In genomic region chr2:161138429-161138828, GRCh38 we compare ENCODE assay signal across 10 cellular contexts. TPM values are rescaled to one million over a fixed set of nuclear protein-coding genes. Genes with fewer than 3 reads are reported as not detected.
A peak's percentile ranks its signal among the peaks of the same experiment; 100 is the strongest.
DNase-seq lines count a peak whose midpoint lies in the region; ATAC-seq, FAIRE-seq and TF ChIP-seq lines count a peak whose summit lies in the region.
"Had no signal": no experiment of that assay in that cellular context is flagged by ENCODE, and none has a peak within 500 bp of the region (broad histone marks: within the 10 kb centered on the region; RNA-seq: fewer than 3 reads in every experiment).

No MANE protein-coding gene starts in this region.

- no peaks in the 10 kb centered on the region for H3K27me3 ChIP-seq in heart right ventricle
- no peaks in the 10 kb centered on the region for H3K27me3 ChIP-seq in heart left ventricle
- no peaks in the 10 kb centered on the region for H3K27me3 ChIP-seq in transverse colon
- H3K27me3 ChIP-seq: BE2C, foreskin keratinocyte had no signal

- no peaks in the 10 kb centered on the region for H3K36me3 ChIP-seq in heart right ventricle
- H3K36me3 ChIP-seq in heart left ventricle, result no peaks in the 10 kb centered on the region
- no peaks in the 10 kb centered on the region for H3K36me3 ChIP-seq in transverse colon
- H3K36me3 ChIP-seq: BE2C had no signal

- no peak for FAIRE-seq in H54 (lab: Jason Lieb, UNC)

- TF ChIP-seq EP300 in transverse colon (IDR thresholded peaks at IDR 0.05; ENCODE audit: low read depth), result no peak

- H3K9me3 ChIP-seq in heart right ventricle (no peaks in the 10 kb centered on the region), heart left ventricle (peaks cover 0 to 6% (median 0%) of the 10 kb centered on the region in 12 donors), transverse colon (no peaks in the 10 kb centered on the region)
- H3K9me3 ChIP-seq: BE2C had no signal

- intact Hi-C loops in heart right ventricle (cut with DNase I) (no loop called here), heart left ventricle (cut with DNase I) (no loop called here), transverse colon (cut with DNase I; ENCODE audit: low total_unique reads) (no loop called here)

- H3K27ac ChIP-seq in heart right ventricle (peak overlapping the region in 1 of 10 donors; percentile 86), heart left ventricle (peak overlapping the region in 2 of 12 donors; percentile 21 to 91), transverse colon (peak overlapping the region; percentile 43 to 77 (median 64)), RWPE1 (no peak overlapping the region)
- H3K27ac ChIP-seq: foreskin keratinocyte had no signal

- ATAC-seq in heart right ventricle, result no peak
- ATAC-seq in heart left ventricle, result no peak
- ATAC-seq: foreskin keratinocyte had no signal

- TF ChIP-seq CTCF in heart right ventricle (IDR thresholded peaks at IDR 0.05), result no peak
- no peak for TF ChIP-seq CTCF in heart left ventricle (IDR thresholded peaks at IDR 0.05)
- TF ChIP-seq CTCF in transverse colon (IDR thresholded peaks at IDR 0.05), result no peak
- TF ChIP-seq CTCF in RWPE1 (conservative IDR thresholded peaks at IDR 0.05; ENCODE audit: low read depth), result no peak

- in situ Hi-C loops in transverse colon (cut with MboI; ENCODE audit: low pct_ligation_motif_present in 1 of 4, low pct_unique_long_range_greater_than_20kb in 1 of 4, low sequenced_read_pairs in 3 of 4), result no loop called here

- H3K4me1 ChIP-seq in heart right ventricle (peaks cover 0 to 51% (median 20%) of the 10 kb centered on the region in 9 donors), heart left ventricle (peaks cover 0 to 58% (median 10%) of the 10 kb centered on the region in 12 donors), transverse colon (peaks cover 8 to 44% (median 27%) of the 10 kb centered on the region in 4 donors)
- H3K4me1 ChIP-seq: BE2C had no signal

- POLR2A ChIA-PET in RWPE1 (lab: Yijun Ruan, JAX; ENCODE audit: low non-redundant PET), result no interaction called here

- CTCF ChIA-PET in RWPE1 (lab: Yijun Ruan, JAX), result interaction anchor here (0.6 to 0.7 kb wide), 3 partner anchors 20 to 167 kb away, joined by 3 to 4 read pairs (median 4); no protein-coding TSS in a partner anchor

- DNase-seq in heart right ventricle (no peak), heart left ventricle (no peak), germinal center (ENCODE audit: low spot score) (peak; percentile 29), transverse colon (no peak), RWPE1 (ENCODE audit: low spot score) (no peak), NCI-H2107 (lab: John Stamatoyannopoulos, UW) (no peak), H54 (ENCODE audit: insufficient read length, low spot score) (no peak)
- DNase-seq: BE2C, foreskin keratinocyte had no signal

- H3K4me3 ChIP-seq in heart right ventricle (peak overlapping the region in 6 of 10 donors; percentile 1 to 51 (median 16)), heart left ventricle (peak overlapping the region in 6 of 12 donors; percentile 8 to 62 (median 45)), transverse colon (peak overlapping the region in 2 of 4 donors; percentile 1 to 36)

- TF ChIP-seq POLR2A in heart left ventricle (IDR thresholded peaks at IDR 0.05) (no peak), Raji (IDR thresholded peaks at IDR 0.05; ENCODE audit: insufficient read depth, low read depth, low read length) (peak; percentile 23; the same call in 1 of the 2 replicates), transverse colon (IDR thresholded peaks at IDR 0.05) (no peak), H54 (IDR thresholded peaks at IDR 0.05; ENCODE audit: low read depth, low read length) (no peak)

- 89% methylated on average over 2 of the region's 2 CpGs for WGBS in heart right ventricle, 2 donors
- whole genome bisulfite sequencing in heart left ventricle, 4 donors, result 81 to 93% (median 85%) methylated on average over 2 of the region's 2 CpGs
- WGBS in transverse colon (ENCODE audit: low coverage in 1 of 2), 2 donors, result 66 to 80% methylated on average over 1 to 2 of the region's 2 CpGs

RNA-seq across cellular contexts. Expression of gene TANK, which starts 21.8 kb away (rescaled TPM):
- total RNA-seq in heart right ventricle, result 10 to 100 TPM; 25.0 to 39.7 (median 31.4) TPM
- 10 to 100 TPM; 20.4 to 24.3 TPM for polyA plus RNA-seq in heart right ventricle
- total RNA-seq in heart left ventricle, result 10 to 100 TPM; 21.5 to 58.5 (median 32.4) TPM
- polyA plus RNA-seq in heart left ventricle, result 10 to 100 TPM; 15.4 to 33.0 TPM
- total RNA-seq in transverse colon, result 100 to 1,000 TPM in 1 of 4 donors, 10 to 100 TPM in 3; 35.0 to 107 (median 58.0) TPM
